In genomic region chr11:127225619-127226018, GRCh38 we compare ENCODE assay signal across 33 cellular contexts.
"Had no signal": no experiment of that assay in that cellular context is flagged by ENCODE, and none has a peak within 500 bp of the region (broad histone marks: within the 10 kb centered on the region; RNA-seq: fewer than 3 reads in every experiment).

No MANE protein-coding gene starts in this region.

- DNase-seq: Karpas-422, Kasumi-1, MG63, MM.1S, MV-4-11, NCI-H1048, NCI-H1092, NCI-H1092 treated with DMSO at 0.1 percent for 48 hours, NCI-H1105, NCI-H1105 treated with DMSO at 0.1 percent for 48 hours, NCI-H1417 treated with DMSO at 0.1 percent for 48 hours, NCI-H1436, NCI-H1436 treated with DMSO at 0.1 percent for 48 hours, NCI-H146, NCI-H1694, NCI-H1694 treated with DMSO at 0.1 percent for 48 hours, NCI-H187, NCI-H187 treated with DMSO at 0.1 percent for 48 hours, NCI-H1930, NCI-H2029, NCI-H2029 treated with DMSO at 0.1 percent for 48 hours, NCI-H2081, NCI-H2081 treated with DMSO at 0.1 percent for 48 hours, NCI-H2107, NCI-H2171, NCI-H2171 treated with DMSO at 0.1 percent for 48 hours, NCI-H2227 treated with DMSO at 0.1 percent for 48 hours, NCI-H226, NCI-H345, NCI-H446, NCI-H446 treated with DMSO at 0.1 percent for 48 hours, NCI-H510A, NCI-H510A treated with DMSO at 0.1 percent for 48 hours had no signal

- H3K36me3 ChIP-seq: MG63 had no signal

- H3K4me3 ChIP-seq: MG63 had no signal

- H3K9me3 ChIP-seq: MG63 had no signal
